11 cellular contexts compared by ENCODE assay signal in the genomic region with DNA sequence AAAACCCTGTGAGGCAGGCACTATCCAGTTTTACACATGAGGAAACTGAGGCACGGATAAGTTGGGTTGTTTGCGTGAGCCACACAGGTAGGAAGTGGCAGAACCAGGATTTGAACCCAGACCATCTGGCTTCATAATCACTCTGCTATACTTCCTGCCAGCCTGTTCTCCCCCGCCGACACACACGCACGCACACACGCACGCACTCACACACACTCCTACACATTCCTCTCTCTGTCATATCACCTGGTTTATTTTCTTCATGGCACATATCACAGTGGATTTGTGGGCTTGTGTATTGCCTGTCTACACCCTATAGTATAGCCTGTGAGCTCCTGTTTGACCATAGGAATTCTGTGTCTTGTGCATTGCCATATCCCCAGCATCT.
DNase-seq lines count a peak whose midpoint lies in the region; ATAC-seq lines count a peak whose summit lies in the region.
"Had no signal": no experiment of that assay in that cellular context is flagged by ENCODE, and none has a peak within 500 bp of the region (broad histone marks: within the 10 kb centered on the region; RNA-seq: fewer than 3 reads in every experiment).

No MANE protein-coding gene starts in this region.

- H3K4me3 Mint-ChIP-seq in CD8-positive, alpha-beta memory T cell = peak overlapping the region in 2 of 7 donors; percentile 3 to 36
- H3K4me3 Mint-ChIP-seq in activated naive CD4-positive, alpha-beta T cell treated with anti-CD3 and anti-CD28 coated beads, Interleukin-2, amount 10 ng/mL, durations not matched to agents 7 days and 5 days = no peak overlapping the region

- ATAC-seq in HG03571 (IDR thresholded peaks at IDR 0.05; ENCODE audit: unreplicated experiment) (no peak), GM19035 (IDR thresholded peaks at IDR 0.05; ENCODE audit: unreplicated experiment) (no peak), GM18517 (IDR thresholded peaks at IDR 0.05; ENCODE audit: unreplicated experiment) (no peak)
- ATAC-seq: foreskin keratinocyte had no signal

- no peaks in the 10 kb centered on the region for H3K9me3 ChIP-seq in CD8-positive, alpha-beta memory T cell (ENCODE audit: low read length)
- H3K9me3 ChIP-seq in neuronal stem cell (replicated peaks in 1 of 2; ENCODE audit: control insufficient read depth in 2 of 2, insufficient read depth in 1 of 2, low read depth in 1 of 2, low read length in 2 of 2) = peaks cover 0 to 2% of the 10 kb centered on the region in 2 donors
- H3K9me3 ChIP-seq: adrenal gland, Peyer's patch had no signal

- no peak overlapping the region for H4K8ac ChIP-seq in neuronal stem cell (ENCODE audit: low read depth, low read length)

- H3K4ac ChIP-seq in neuronal stem cell (ENCODE audit: low read length) = no peak overlapping the region

- DNase-seq in CD8-positive, alpha-beta memory T cell = no peak
- peak; percentile 19 for DNase-seq in NCI-H226
- DNase-seq in activated naive CD4-positive, alpha-beta T cell treated with anti-CD3 and anti-CD28 coated beads, Interleukin-2, amount 10 ng/mL, durations not matched to agents 7 days and 5 days = peak; percentile 33
- no peak for DNase-seq in neuronal stem cell (ENCODE audit: low spot score)
- DNase-seq in CD1c-positive myeloid dendritic cell (ENCODE audit: extremely low spot score) = no peak
- DNase-seq: adrenal gland, foreskin keratinocyte had no signal

- no peaks in the 10 kb centered on the region for H3K9me3 Mint-ChIP-seq in CD8-positive, alpha-beta memory T cell
- no peaks in the 10 kb centered on the region for H3K9me3 Mint-ChIP-seq in activated naive CD4-positive, alpha-beta T cell treated with anti-CD3 and anti-CD28 coated beads, Interleukin-2, amount 10 ng/mL, durations not matched to agents 7 days and 5 days

- peaks cover 35% of the 10 kb centered on the region for H3K4me1 ChIP-seq in CD8-positive, alpha-beta memory T cell (ENCODE audit: insufficient read depth, low read length)
- peaks cover 7 to 22% of the 10 kb centered on the region in 2 donors for H3K4me1 ChIP-seq in neuronal stem cell (ENCODE audit: control insufficient read depth in 2 of 2, insufficient read depth in 1 of 2, low read depth in 1 of 2, low read length in 2 of 2)
- H3K4me1 ChIP-seq: adrenal gland, foreskin keratinocyte had no signal

- H4K91ac ChIP-seq in neuronal stem cell (ENCODE audit: low read depth, low read length, poor library complexity) = peak overlapping the region; percentile 87

- H3K23ac ChIP-seq in neuronal stem cell (ENCODE audit: low read depth, low read length, poor library complexity) = no peak overlapping the region

- no peak overlapping the region for H3K18ac ChIP-seq in neuronal stem cell (ENCODE audit: low read length)

- no peak overlapping the region for H3K4me2 ChIP-seq in neuronal stem cell (ENCODE audit: insufficient read depth, low read length, poor library complexity, severe bottlenecking)

- peaks cover 0 to 5% (median under 1%) of the 10 kb centered on the region in 3 donors for H3K36me3 Mint-ChIP-seq in CD8-positive, alpha-beta memory T cell
- peaks cover 4% of the 10 kb centered on the region for H3K36me3 Mint-ChIP-seq in activated naive CD4-positive, alpha-beta T cell treated with anti-CD3 and anti-CD28 coated beads, Interleukin-2, amount 10 ng/mL, durations not matched to agents 7 days and 5 days

- peak overlapping the region; percentile 0 for H2BK5ac ChIP-seq in neuronal stem cell (ENCODE audit: low read length)

- peak overlapping the region; percentile 41 for H3K14ac ChIP-seq in neuronal stem cell (ENCODE audit: low read length)

- H3K27me3 Mint-ChIP-seq in CD8-positive, alpha-beta memory T cell = no peaks in the 10 kb centered on the region
- no peaks in the 10 kb centered on the region for H3K27me3 Mint-ChIP-seq in activated naive CD4-positive, alpha-beta T cell treated with anti-CD3 and anti-CD28 coated beads, Interleukin-2, amount 10 ng/mL, durations not matched to agents 7 days and 5 days

- H2BK12ac ChIP-seq in neuronal stem cell (ENCODE audit: low read length) = no peak overlapping the region

- H2AFZ ChIP-seq in neuronal stem cell (ENCODE audit: low read length) = no peak overlapping the region

- H3K27me3 ChIP-seq in CD8-positive, alpha-beta memory T cell (ENCODE audit: insufficient read depth, low read length, poor library complexity, severe bottlenecking) = no peaks in the 10 kb centered on the region
- no peaks in the 10 kb centered on the region for H3K27me3 ChIP-seq in neuronal stem cell (ENCODE audit: control insufficient read depth in 3 of 3, insufficient read depth in 3 of 3, low read depth in 1 of 3, low read length in 3 of 3)
- H3K27me3 ChIP-seq: adrenal gland, foreskin keratinocyte, Peyer's patch had no signal

- H3K27ac Mint-ChIP-seq in CD8-positive, alpha-beta memory T cell = peak overlapping the region in 6 of 8 donors; percentile 95 to 99 (median 97)
- H3K27ac Mint-ChIP-seq in activated naive CD4-positive, alpha-beta T cell treated with anti-CD3 and anti-CD28 coated beads, Interleukin-2, amount 10 ng/mL, durations not matched to agents 7 days and 5 days = peak overlapping the region; percentile 96

- H3K79me1 ChIP-seq in neuronal stem cell (ENCODE audit: low read depth, low read length) = peaks cover 5% of the 10 kb centered on the region

- peaks cover 25 to 42% (median 36%) of the 10 kb centered on the region in 3 donors for H3K4me1 Mint-ChIP-seq in CD8-positive, alpha-beta memory T cell
- H3K4me1 Mint-ChIP-seq in activated naive CD4-positive, alpha-beta T cell treated with anti-CD3 and anti-CD28 coated beads, Interleukin-2, amount 10 ng/mL, durations not matched to agents 7 days and 5 days = peaks cover 55% of the 10 kb centered on the region

- POLR2A ChIA-PET in CD8-positive, alpha-beta memory T cell (lab: Charles Lee) = no interaction called here

- whole genome bisulfite sequencing in neuronal stem cell (ENCODE audit: extremely low coverage in 2 of 2, insufficient read length in 2 of 2, insufficient replicate concordance in 1 of 2), 2 donors = 100% methylated on average over 2 to 6 of the region's 8 CpGs

- H2AK5ac ChIP-seq in neuronal stem cell (ENCODE audit: low read depth, low read length) = no peak overlapping the region

- peak overlapping the region; percentile 47 for H3K9ac ChIP-seq in neuronal stem cell (ENCODE audit: low read depth, low read length, poor library complexity)

- CTCF ChIA-PET in CD8-positive, alpha-beta memory T cell (lab: Charles Lee) = no interaction called here
- CTCF ChIA-PET in activated naive CD4-positive, alpha-beta T cell treated with anti-CD3 and anti-CD28 coated beads, Interleukin-2, amount 10 ng/mL, durations not matched to agents 7 days and 5 days (lab: Charles Lee) = no interaction called here

- no peaks in the 10 kb centered on the region for H3K36me3 ChIP-seq in CD8-positive, alpha-beta memory T cell (ENCODE audit: insufficient read depth, low read length)
- no peaks in the 10 kb centered on the region for H3K36me3 ChIP-seq in neuronal stem cell (replicated peaks in 1 of 2; ENCODE audit: control insufficient read depth in 2 of 2, insufficient read depth in 2 of 2, low read length in 2 of 2)
- H3K36me3 ChIP-seq: adrenal gland had no signal

- no peak overlapping the region for H3K27ac ChIP-seq in CD8-positive, alpha-beta memory T cell (ENCODE audit: low read depth, low read length)
- no peak overlapping the region for H3K27ac ChIP-seq in neuronal stem cell (replicated peaks; ENCODE audit: low read length)
- H3K27ac ChIP-seq: adrenal gland, foreskin keratinocyte had no signal

- no peak overlapping the region for H2BK15ac ChIP-seq in neuronal stem cell (ENCODE audit: low read length)

- H2BK120ac ChIP-seq in neuronal stem cell (ENCODE audit: low read depth, low read length) = no peak overlapping the region

- no peak overlapping the region for H3K4me3 ChIP-seq in CD8-positive, alpha-beta memory T cell (ENCODE audit: low read length)
- no peak overlapping the region for H3K4me3 ChIP-seq in neuronal stem cell (ENCODE audit: low read length in 2 of 2)
- H3K4me3 ChIP-seq: adrenal gland, Peyer's patch had no signal

Comparison
In these comparisons a context has a peak if more than half of its experiments do, and no peak if none do; other contexts are left out.
1. DNase-seq: peak in NCI-H226 (single experiment) and activated naive CD4-positive, alpha-beta T cell treated with anti-CD3 and anti-CD28 coated beads, Interleukin-2, amount 10 ng/mL, durations not matched to agents 7 days and 5 days (single experiment); none in CD8-positive, alpha-beta memory T cell (0 of 5), neuronal stem cell (single experiment) and CD1c-positive myeloid dendritic cell (single experiment).